In genomic region chr6:84685983-84686584, GRCh38 we compare ENCODE assay signal across 8 cellular contexts.
A peak's percentile ranks its signal among the peaks of the same experiment; 100 is the strongest.
DNase-seq lines count a peak whose midpoint lies in the region; ATAC-seq and TF ChIP-seq lines count a peak whose summit lies in the region.

No MANE protein-coding gene starts in this region.

- DNase-seq in GM12865 (ENCODE audit: low read depth) (peak; percentile 51), SKM-1 treated with dmso at 0.1 percent for 144 hours (lab: John Stamatoyannopoulos, UW; ENCODE audit: unreplicated experiment) (peak; percentile 27), kidney epithelial cell (ENCODE audit: low read depth) (no peak), omental fat pad (ENCODE audit: low spot score) (no peak), NCI-H226 (no peak)
- DNase-seq in stimulated activated CD4-positive, alpha-beta T cell treated with anti-CD3 and anti-CD28 coated beads, Interleukin-4, amount 100 ng/mL, for 4 hours, result no peak

- H3K36me3 ChIP-seq in kidney epithelial cell (ENCODE audit: control insufficient read depth, insufficient read depth, low read length), result no peaks in the 10 kb centered on the region

- H3K4me3 ChIP-seq in GM12865 (ENCODE audit: low read depth, low read length) (no peak overlapping the region), kidney epithelial cell (ENCODE audit: low read depth, low read length) (no peak overlapping the region)

- peak; percentile 56 for TF ChIP-seq CTCF in GM12865 (IDR thresholded peaks at IDR 0.05; ENCODE audit: insufficient read depth, low read depth, low read length, missing control alignments)
- TF ChIP-seq CTCF in kidney epithelial cell (IDR thresholded peaks at IDR 0.05; ENCODE audit: insufficient read depth, low read length, poor library complexity, severe bottlenecking), result peak; percentile 38
- no peak for TF ChIP-seq CTCF in omental fat pad (IDR thresholded peaks at IDR 0.05)

- peak; percentile 75 for ATAC-seq in HG03342 (IDR thresholded peaks at IDR 0.05; ENCODE audit: unreplicated experiment)
- ATAC-seq in omental fat pad (ENCODE audit: low FRiP score), result no peak
- ATAC-seq in HG02678 (IDR thresholded peaks at IDR 0.05; ENCODE audit: unreplicated experiment), result no peak

- no peaks in the 10 kb centered on the region for H3K27me3 ChIP-seq in kidney epithelial cell (ENCODE audit: control insufficient read depth, insufficient read depth, low read length)

Comparison
In these comparisons a context has a peak if more than half of its experiments do, and no peak if none do; other contexts are left out.
1. DNase-seq: peak in GM12865 (single experiment) and SKM-1 treated with dmso at 0.1 percent for 144 hours (single experiment); none in kidney epithelial cell (single experiment), omental fat pad (single experiment), NCI-H226 (single experiment) and stimulated activated CD4-positive, alpha-beta T cell treated with anti-CD3 and anti-CD28 coated beads, Interleukin-4, amount 100 ng/mL, for 4 hours (0 of 2).
2. CTCF ChIP-seq: peak in GM12865 (single experiment) and kidney epithelial cell (single experiment); none in omental fat pad (0 of 3).